ENCODE assay signal across 1 cellular context in the genomic region with DNA sequence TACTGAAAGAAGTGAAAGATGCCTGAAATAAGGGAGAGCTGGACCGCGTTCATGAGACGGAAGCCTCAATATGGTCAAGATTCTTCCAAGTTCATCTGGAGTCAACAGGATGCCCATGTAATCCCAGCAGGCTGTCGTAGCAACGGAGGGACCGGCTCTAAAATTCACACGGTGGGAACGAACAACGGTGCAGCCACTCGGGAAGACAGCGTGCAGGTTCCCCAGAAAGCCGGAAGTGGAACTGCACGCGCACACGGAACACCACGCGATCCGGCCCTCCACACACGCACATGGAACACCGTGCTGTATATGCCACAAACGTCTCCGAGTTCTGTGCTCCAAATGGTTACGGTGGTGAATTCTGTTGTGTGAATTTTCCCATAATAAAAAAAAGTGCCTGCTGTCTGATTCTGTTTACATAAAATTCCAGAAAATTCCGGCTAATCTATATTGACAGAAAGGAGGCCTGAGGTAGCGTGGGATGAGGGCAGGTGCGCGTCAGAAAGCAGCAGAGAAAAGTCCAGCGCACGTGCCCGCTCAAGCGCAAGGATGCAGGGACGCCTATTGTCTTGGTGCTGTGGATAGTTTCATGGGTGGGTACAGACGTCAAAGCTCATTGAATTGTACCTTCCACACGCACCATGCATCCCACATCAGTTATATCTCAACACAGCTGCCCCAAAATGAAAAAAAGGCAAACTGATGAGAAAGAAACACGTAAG.
TF ChIP-seq lines count a peak whose summit lies in the region.

No MANE protein-coding gene starts in this region.

TF ChIP-seq in GM12878, 131 proteins besides CTCF, POLR2A, EP300 and RAD21:
- TF ChIP-seq ATF7 (IDR thresholded peaks at IDR 0.05; ENCODE audit: low read depth) (no peak), ZNF207 (IDR thresholded peaks at IDR 0.05; ENCODE audit: borderline replicate concordance) (no peak), SREBF2 (IDR thresholded peaks at IDR 0.05; ENCODE audit: low read length) (no peak)
- TF ChIP-seq, protein P1, sequence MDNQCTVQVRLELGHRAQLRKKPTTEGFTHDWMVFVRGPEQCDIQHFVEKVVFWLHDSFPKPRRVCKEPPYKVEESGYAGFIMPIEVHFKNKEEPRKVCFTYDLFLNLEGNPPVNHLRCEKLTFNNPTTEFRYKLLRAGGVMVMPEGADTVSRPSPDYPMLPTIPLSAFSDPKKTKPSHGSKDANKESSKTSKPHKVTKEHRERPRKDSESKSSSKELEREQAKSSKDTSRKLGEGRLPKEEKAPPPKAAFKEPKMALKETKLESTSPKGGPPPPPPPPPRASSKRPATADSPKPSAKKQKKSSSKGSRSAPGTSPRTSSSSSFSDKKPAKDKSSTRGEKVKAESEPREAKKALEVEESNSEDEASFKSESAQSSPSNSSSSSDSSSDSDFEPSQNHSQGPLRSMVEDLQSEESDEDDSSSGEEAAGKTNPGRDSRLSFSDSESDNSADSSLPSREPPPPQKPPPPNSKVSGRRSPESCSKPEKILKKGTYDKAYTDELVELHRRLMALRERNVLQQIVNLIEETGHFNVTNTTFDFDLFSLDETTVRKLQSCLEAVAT (IDR thresholded peaks at IDR 0.05) = no peak
TF ChIP-seq in GM12878: peak in this region for 0.
